Comparison of ENCODE assay signal across 11 cellular contexts in genomic region chr12:70762000-70762399, GRCh38.
"Had no signal": no experiment of that assay in that cellular context is flagged by ENCODE, and none has a peak within 500 bp of the region (broad histone marks: within the 10 kb centered on the region; RNA-seq: fewer than 3 reads in every experiment).

No MANE protein-coding gene starts in this region.

- H3K36me3 ChIP-seq: HAP-1 had no signal

- H2AFZ ChIP-seq: GM23248, GM23338 had no signal

- H3K27ac ChIP-seq: GM23248 had no signal

- FAIRE-seq: H1, H54 had no signal

- H3K4me3 ChIP-seq: GM23248, GM23338, HAP-1 had no signal

- H3K9ac ChIP-seq: GM23248 had no signal

- DNase-seq: GM23248, GOT3, H7, H9, HCEC 1CT, HFFc6 had no signal

- H3K4me2 ChIP-seq: GM23338 had no signal

- ATAC-seq: GM23338, HCT116 had no signal

- H3K9me3 ChIP-seq: HAP-1 had no signal

- H3K4me1 ChIP-seq: HAP-1 had no signal
